ENCODE assay signal across 25 cellular contexts in the genomic region with DNA sequence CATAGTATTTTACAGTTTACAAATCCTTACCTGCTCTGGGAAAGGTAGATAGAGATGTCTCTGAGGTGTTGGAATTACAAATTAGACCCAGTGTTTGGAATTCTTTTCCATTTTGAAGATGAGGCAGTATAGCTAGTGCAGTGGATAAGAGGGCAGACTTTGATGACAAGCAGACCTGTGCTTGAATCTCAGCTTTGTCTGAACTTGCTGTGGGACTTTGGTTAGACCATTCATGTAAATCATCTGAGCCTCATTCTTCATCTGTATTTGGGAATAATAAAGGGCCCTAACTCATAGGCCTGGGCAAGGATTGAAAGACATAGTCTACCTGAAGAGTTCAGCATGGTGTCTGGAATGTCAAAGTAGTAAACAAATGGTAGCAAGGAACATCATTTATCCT.
A peak's percentile ranks its signal among the peaks of the same experiment; 100 is the strongest.
DNase-seq lines count a peak whose midpoint lies in the region; ATAC-seq, FAIRE-seq and TF ChIP-seq lines count a peak whose summit lies in the region.
"Had no signal": no experiment of that assay in that cellular context is flagged by ENCODE, and none has a peak within 500 bp of the region (broad histone marks: within the 10 kb centered on the region; RNA-seq: fewer than 3 reads in every experiment).

No MANE protein-coding gene starts in this region.

- H3K36me3 ChIP-seq in MM.1S (replicated peaks; ENCODE audit: insufficient read depth, low read length) = no peaks in the 10 kb centered on the region
- H3K36me3 ChIP-seq: BLaER1 treated with 17β-estradiol and CSF1 and Interleukin-3, amounts not matched to agents 10 nM and 100 nM had no signal

- H3K9ac ChIP-seq in MM.1S (ENCODE audit: low read length) = no peak overlapping the region
- H3K9ac ChIP-seq: BLaER1 treated with 17β-estradiol and CSF1 and Interleukin-3, amounts not matched to agents 10 nM and 100 nM; SK-N-SH had no signal

- H3K4me3 ChIP-seq in MM.1S (ENCODE audit: low read length) = no peak overlapping the region
- H3K4me3 ChIP-seq: BLaER1 treated with 17β-estradiol and CSF1 and Interleukin-3, amounts not matched to agents 10 nM and 100 nM had no signal

- TF ChIP-seq CTCF in MM.1S (IDR thresholded peaks at IDR 0.05; ENCODE audit: low read length) (no peak), RWPE1 (conservative IDR thresholded peaks at IDR 0.05; ENCODE audit: low read depth) (no peak), nephron (IDR thresholded peaks at IDR 0.05; ENCODE audit: unreplicated experiment in 3 of 3) (no peak), chondrocyte (IDR thresholded peaks at IDR 0.05) (no peak), D721Med (IDR thresholded peaks at IDR 0.05; ENCODE audit: insufficient read depth, missing control alignments) (no peak)

- POLR2A ChIA-PET in RWPE1 (lab: Yijun Ruan, JAX; ENCODE audit: low non-redundant PET) = no interaction called here

- H3K27me3 Mint-ChIP-seq in nephron (ENCODE audit: low read depth) (no peaks in the 10 kb centered on the region), chondrocyte (ENCODE audit: low read depth) (no peaks in the 10 kb centered on the region)

- H3F3A ChIP-seq in MM.1S (ENCODE audit: insufficient read depth, low read length) = peaks cover 12% of the 10 kb centered on the region

- no peaks in the 10 kb centered on the region for H3K9me3 Mint-ChIP-seq in nephron
- no peaks in the 10 kb centered on the region for H3K9me3 Mint-ChIP-seq in chondrocyte (ENCODE audit: low read depth)
- H3K9me3 Mint-ChIP-seq: mesothelial cell of epicardium; stimulated activated effector memory CD8-positive, alpha-beta T cell treated with anti-CD3 and anti-CD28 coated beads, Interleukin-12 subunit alpha, Interleukin-12 subunit beta, amount 100 ng/mL, for 72 hours; T-helper 1 cell treated with Interleukin-12 subunit alpha and Interleukin-12 subunit beta and Interleukin-4 antibody, amounts not matched to agents 30 μg/mL and 1 μg/mL, for 36 hours had no signal

- H3K27ac Mint-ChIP-seq in nephron (peak overlapping the region; percentile 37 to 81 (median 71)), chondrocyte (ENCODE audit: unreplicated experiment) (no peak overlapping the region)
- H3K27ac Mint-ChIP-seq: activated CD8-positive, alpha-beta T cell treated with anti-CD3 and anti-CD28 coated beads, Interleukin-2, amount 10 ng/mL, durations not matched to agents 7 days and 5 days; IgD-negative memory B cell; mesothelial cell of epicardium; naive thymus-derived CD4-positive, alpha-beta T cell; stimulated activated effector memory CD8-positive, alpha-beta T cell treated with anti-CD3 and anti-CD28 coated beads, Interleukin-12 subunit alpha, Interleukin-12 subunit beta, amount 100 ng/mL, for 72 hours; T-helper 1 cell treated with Interleukin-12 subunit alpha and Interleukin-12 subunit beta and Interleukin-4 antibody, amounts not matched to agents 30 μg/mL and 1 μg/mL, for 36 hours had no signal

- H3K79me2 ChIP-seq in MM.1S (ENCODE audit: low read length) = no peaks in the 10 kb centered on the region

- no peaks in the 10 kb centered on the region for H3K9me3 ChIP-seq in MM.1S (replicated peaks; ENCODE audit: insufficient read depth, low read length)
- H3K9me3 ChIP-seq: BLaER1 treated with 17β-estradiol and CSF1 and Interleukin-3, amounts not matched to agents 10 nM and 100 nM; SK-N-SH had no signal

- no peaks in the 10 kb centered on the region for H3K27me3 ChIP-seq in MM.1S (replicated peaks; ENCODE audit: insufficient read depth, low read length)
- H3K27me3 ChIP-seq: BLaER1 treated with 17β-estradiol and CSF1 and Interleukin-3, amounts not matched to agents 10 nM and 100 nM had no signal

- CTCF ChIA-PET in RWPE1 (lab: Yijun Ruan, JAX) = no interaction called here

- no peaks in the 10 kb centered on the region for H4K20me1 ChIP-seq in MM.1S (ENCODE audit: insufficient read depth, low read length)
- H4K20me1 ChIP-seq: BLaER1 treated with 17β-estradiol and CSF1 and Interleukin-3, amounts not matched to agents 10 nM and 100 nM had no signal

- DNase-seq in MM.1S (no peak), RWPE1 (ENCODE audit: low spot score) (no peak), epithelial cell of prostate (ENCODE audit: low read depth, low spot score) (no peak), chondrocyte (ENCODE audit: low spot score) (no peak), D721Med (ENCODE audit: insufficient read length, low spot score) (no peak)
- DNase-seq in stimulated activated CD4-positive, alpha-beta T cell treated with anti-CD3 and anti-CD28 coated beads, Interleukin-12 subunit alpha, Interleukin-12 subunit beta, amount 100 ng/mL, for 4 hours = no peak
- DNase-seq: activated CD4-positive, alpha-beta T cell treated with anti-CD3 and anti-CD28 coated beads for 1 hour; activated CD8-positive, alpha-beta T cell treated with anti-CD3 and anti-CD28 coated beads, Interleukin-2, amount 10 ng/mL, durations not matched to agents 7 days and 5 days; activated gamma-delta T cell; glutamatergic neuron; naive thymus-derived CD4-positive, alpha-beta T cell; NCI-H1930; NCI-H526 treated with DMSO at 0.1 percent for 48 hours; RPMI8226; stimulated activated CD4-positive, alpha-beta T cell treated with anti-CD3 and anti-CD28 coated beads, Interleukin-4, amount 100 ng/mL, for 1 hour had no signal

- H3K4me3 Mint-ChIP-seq in nephron (no peak overlapping the region), chondrocyte (ENCODE audit: unreplicated experiment) (no peak overlapping the region)
- H3K4me3 Mint-ChIP-seq: activated CD8-positive, alpha-beta T cell treated with anti-CD3 and anti-CD28 coated beads, Interleukin-2, amount 10 ng/mL, durations not matched to agents 7 days and 5 days; IgD-negative memory B cell; mesothelial cell of epicardium; naive thymus-derived CD4-positive, alpha-beta T cell; stimulated activated effector memory CD8-positive, alpha-beta T cell treated with anti-CD3 and anti-CD28 coated beads, Interleukin-12 subunit alpha, Interleukin-12 subunit beta, amount 100 ng/mL, for 72 hours; T-helper 1 cell treated with Interleukin-12 subunit alpha and Interleukin-12 subunit beta and Interleukin-4 antibody, amounts not matched to agents 30 μg/mL and 1 μg/mL, for 36 hours had no signal

- H3K4me1 Mint-ChIP-seq in nephron (peaks cover 11% of the 10 kb centered on the region), chondrocyte (ENCODE audit: low read depth) (peaks cover 9% of the 10 kb centered on the region)
- H3K4me1 Mint-ChIP-seq: stimulated activated effector memory CD8-positive, alpha-beta T cell treated with anti-CD3 and anti-CD28 coated beads, Interleukin-12 subunit alpha, Interleukin-12 subunit beta, amount 100 ng/mL, for 72 hours had no signal

- H2AFZ ChIP-seq in MM.1S (ENCODE audit: low read length) = 0 out of 2 replicates have a peak overlapping the region, but pooled peaks have one; percentile 59

- no peak for ATAC-seq in HG02884 (IDR thresholded peaks at IDR 0.05; ENCODE audit: unreplicated experiment)
- ATAC-seq: activated CD8-positive, alpha-beta T cell treated with anti-CD3 and anti-CD28 coated beads, Interleukin-2, amount 10 ng/mL, durations not matched to agents 7 days and 5 days; naive thymus-derived CD4-positive, alpha-beta T cell; stimulated activated effector memory CD8-positive, alpha-beta T cell treated with anti-CD3 and anti-CD28 coated beads, Interleukin-12 subunit alpha, Interleukin-12 subunit beta, amount 100 ng/mL, for 72 hours had no signal

- H3K36me3 Mint-ChIP-seq in nephron (ENCODE audit: low read depth) (no peaks in the 10 kb centered on the region), chondrocyte (ENCODE audit: low read depth) (no peaks in the 10 kb centered on the region)
- H3K36me3 Mint-ChIP-seq: IgD-negative memory B cell; mesothelial cell of epicardium; naive thymus-derived CD4-positive, alpha-beta T cell; stimulated activated effector memory CD8-positive, alpha-beta T cell treated with anti-CD3 and anti-CD28 coated beads, Interleukin-12 subunit alpha, Interleukin-12 subunit beta, amount 100 ng/mL, for 72 hours had no signal

- FAIRE-seq in D721Med (lab: Jason Lieb, UNC) = no peak
- FAIRE-seq: astrocyte, G401.6 had no signal

- no peaks in the 10 kb centered on the region for H3K9me2 ChIP-seq in MM.1S (replicated peaks; ENCODE audit: insufficient read depth, low read length)
- H3K9me2 ChIP-seq: SK-N-SH had no signal

- peak overlapping the region; percentile 82; the same call in 1 of the 2 replicates for H3K27ac ChIP-seq in MM.1S (ENCODE audit: low read length)
- H3K27ac ChIP-seq in RWPE1 = peak overlapping the region; percentile 97; the same call in 1 of the 2 replicates
- H3K27ac ChIP-seq in epithelial cell of prostate = peak overlapping the region; percentile 97
- H3K27ac ChIP-seq: BLaER1 treated with 17β-estradiol and CSF1 and Interleukin-3, amounts not matched to agents 10 nM and 100 nM had no signal

- H3K4me2 ChIP-seq in MM.1S (ENCODE audit: low read depth, low read length) = peak overlapping the region; percentile 61
- H3K4me2 ChIP-seq: SK-N-SH had no signal

- H3K4me1 ChIP-seq in MM.1S (ENCODE audit: low read length) = peaks cover 26% of the 10 kb centered on the region
